In genomic region chr10:113656896-113657295, GRCh38 we compare ENCODE assay signal across 31 cellular contexts. TPM values are rescaled to one million over a fixed set of nuclear protein-coding genes. Genes with fewer than 3 reads are reported as not detected.
"Had no signal": no experiment of that assay in that cellular context is flagged by ENCODE, and none has a peak within 500 bp of the region (broad histone marks: within the 10 kb centered on the region; RNA-seq: fewer than 3 reads in every experiment).

No MANE protein-coding gene starts in this region.

- H3K9me3 ChIP-seq: adrenal gland, body of pancreas, colonic mucosa, esophagus squamous epithelium had no signal

- H3K27me3 ChIP-seq: body of pancreas, colonic mucosa had no signal

- H3K4me1 ChIP-seq: adrenal gland, colonic mucosa, esophagus squamous epithelium had no signal

- H3K27ac ChIP-seq: adrenal gland, body of pancreas, colonic mucosa, epithelial cell of prostate, esophagus squamous epithelium, WERI-Rb-1 had no signal

- H3K36me3 ChIP-seq: adrenal gland, colonic mucosa, esophagus squamous epithelium, WERI-Rb-1 had no signal

- ATAC-seq: activated CD4-positive, CD25-positive, alpha-beta regulatory T cell treated with anti-CD3 and anti-CD28 coated beads, Interleukin-2, amount 50 U/mL, for 24 hours; activated CD8-positive, alpha-beta T cell treated with anti-CD3 and anti-CD28 coated beads for 36 hours; activated T-cell treated with anti-CD3 and anti-CD28 coated beads, Interleukin-2, amount 50 U/mL, for 4 hours; activated T-helper 17 cell treated with anti-CD3 and anti-CD28 coated beads, Interleukin-2, amount 50 U/mL, for 72 hours; body of pancreas; T-helper 17 cell had no signal

- DNase-seq: activated B cell treated with CpG ODN at 0.5 μM for 24 hours; activated CD4-positive, alpha-beta T cell treated with anti-CD3 and anti-CD28 coated beads for 48 hours; activated CD4-positive, alpha-beta T cell treated with anti-CD3 and anti-CD28 coated beads, Interleukin-2, amount 50 U/mL, for 1 hour; activated CD4-positive, alpha-beta T cell treated with anti-CD3 and anti-CD28 coated beads, Interleukin-2, amount 50 U/mL, for 48 hours; activated CD8-positive, alpha-beta memory T cell treated with anti-CD3 and anti-CD28 coated beads for 24 hours; activated CD8-positive, alpha-beta T cell treated with anti-CD3 and anti-CD28 coated beads for 36 hours; activated effector memory CD4-positive, alpha-beta T cell treated with Interleukin-2 at 50 U/mL for 16 hours; activated gamma-delta T cell treated with Interleukin-2 at 50 U/mL for 16 hours; activated naive CD4-positive, alpha-beta T cell treated with Interleukin-2 at 50 U/mL for 16 hours; activated T-cell treated with anti-CD3 and anti-CD28 coated beads, Interleukin-2, amount 50 U/mL, for 4 hours; adrenal gland; amygdala; aorta; body of pancreas; central memory CD4-positive, alpha-beta T cell; cerebellar nuclear complex; colonic mucosa; effector CD8-positive, alpha-beta T cell; esophagus squamous epithelium; foreskin melanocyte; head of caudate nucleus; T-helper 1 cell; T-helper 17 cell; T1000; WERI-Rb-1 had no signal

- H3K4me3 ChIP-seq: adrenal gland, body of pancreas, colonic mucosa, esophagus squamous epithelium had no signal

RNA-seq across cellular contexts. Expression of gene NRAP, which starts 6.9 kb away (rescaled TPM):
- total RNA-seq: activated B cell treated with CpG ODN at 0.5 μM for 24 hours; activated CD8-positive, alpha-beta T cell treated with anti-CD3 and anti-CD28 coated beads for 36 hours; activated T-cell treated with anti-CD3 and anti-CD28 coated beads, Interleukin-2, amount 50 U/mL, for 4 hours; activated T-helper 17 cell treated with anti-CD3 and anti-CD28 coated beads, Interleukin-2, amount 50 U/mL, for 72 hours; aorta; body of pancreas; dermis microvascular lymphatic vessel endothelial cell; endothelial cell of umbilical vein; fibroblast of lung; T-helper 17 cell had no signal
- polyA plus RNA-seq: endothelial cell of umbilical vein, fibroblast of lung had no signal
